8 cellular contexts compared by ENCODE assay signal in the genomic region with DNA sequence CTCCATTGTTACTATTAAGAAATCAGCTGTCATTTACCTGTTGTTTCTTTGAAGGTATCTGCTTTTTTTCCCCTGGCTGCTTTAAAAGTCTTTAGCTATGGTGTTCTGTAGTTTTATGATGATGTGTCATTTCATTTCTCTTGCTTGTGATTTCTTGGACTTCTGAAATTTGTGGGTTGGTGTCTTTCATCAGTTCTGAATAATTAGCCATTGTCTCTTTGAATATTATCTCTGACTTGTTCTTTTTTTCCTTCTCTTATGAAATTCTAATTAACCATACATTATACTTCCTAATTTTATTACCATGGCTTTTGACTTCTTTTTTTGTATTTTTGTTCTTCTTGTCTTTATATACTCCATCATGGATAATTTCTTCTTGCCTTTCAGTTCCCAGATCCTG.
A peak's percentile ranks its signal among the peaks of the same experiment; 100 is the strongest.
DNase-seq lines count a peak whose midpoint lies in the region; ATAC-seq and FAIRE-seq lines count a peak whose summit lies in the region.
"Not testable (repeated sequence)": the region's sequence is repeated elsewhere in the genome, so short reads cannot be mapped to it uniquely, and the experiment has no call there.

No MANE protein-coding gene starts in this region.

- ATAC-seq in activated naive CD8-positive, alpha-beta T cell treated with anti-CD3 and anti-CD28 coated beads, Interleukin-2, amount 50 U/mL, for 24 hours; naive thymus-derived CD4-positive, alpha-beta T cell; stimulated activated memory B cell treated with anti-CD40 and anti-IgM and Interleukin-4, amounts not matched to agents 10 μg/mL and 1 μg/mL and 100 μg/mL, for 72 hours: not testable (repeated sequence)

- POLR2A ChIA-PET in naive thymus-derived CD4-positive, alpha-beta T cell (lab: Charles Lee), result not testable (repeated sequence)

- CTCF ChIA-PET in naive thymus-derived CD4-positive, alpha-beta T cell (lab: Charles Lee), result not testable (repeated sequence)

- not testable (repeated sequence) for DNase-seq in RCC 7860 (ENCODE audit: low spot score); activated T-cell treated with anti-CD3 and anti-CD28 coated beads, Interleukin-2, amount 50 U/mL, for 24 hours; activated naive CD8-positive, alpha-beta T cell treated with anti-CD3 and anti-CD28 coated beads, Interleukin-2, amount 50 U/mL, for 24 hours; naive thymus-derived CD4-positive, alpha-beta T cell

- H3K4me3 ChIP-seq in naive thymus-derived CD4-positive, alpha-beta T cell (ENCODE audit: low read length), result not testable (repeated sequence)

- H3K27ac Mint-ChIP-seq in activated T-cell treated with anti-CD3 and anti-CD28 coated beads, Interleukin-2, amount 50 U/mL, for 24 hours, result peak overlapping the region; percentile 24
- H3K27ac Mint-ChIP-seq in activated naive CD8-positive, alpha-beta T cell treated with anti-CD3 and anti-CD28 coated beads, Interleukin-2, amount 50 U/mL, for 24 hours, result peak overlapping the region; percentile 6
- H3K27ac Mint-ChIP-seq in dendritic cell treated with granulocyte-macrophage colony-stimulating factor and Interleukin-4, amounts not matched to agents 40 ng/mL and 50 ng/mL, for 4 days, result peak overlapping the region; percentile 15
- peak overlapping the region in 5 of 9 donors; percentile 10 to 65 (median 19) for H3K27ac Mint-ChIP-seq in naive thymus-derived CD4-positive, alpha-beta T cell
- H3K27ac Mint-ChIP-seq in stimulated activated memory B cell treated with anti-CD40 and anti-IgM and Interleukin-4, amounts not matched to agents 10 μg/mL and 1 μg/mL and 100 μg/mL, for 72 hours, result peak overlapping the region; percentile 18

- H3K36me3 Mint-ChIP-seq in activated T-cell treated with anti-CD3 and anti-CD28 coated beads, Interleukin-2, amount 50 U/mL, for 24 hours (ENCODE audit: low read depth), result peaks cover 59% of the 10 kb centered on the region
- H3K36me3 Mint-ChIP-seq in activated naive CD8-positive, alpha-beta T cell treated with anti-CD3 and anti-CD28 coated beads, Interleukin-2, amount 50 U/mL, for 24 hours (ENCODE audit: low read depth), result peaks cover 11% of the 10 kb centered on the region
- H3K36me3 Mint-ChIP-seq in dendritic cell treated with granulocyte-macrophage colony-stimulating factor and Interleukin-4, amounts not matched to agents 40 ng/mL and 50 ng/mL, for 4 days (ENCODE audit: low read depth), result peaks cover 76% of the 10 kb centered on the region
- H3K36me3 Mint-ChIP-seq in naive thymus-derived CD4-positive, alpha-beta T cell, result peaks cover 4 to 22% (median 12%) of the 10 kb centered on the region in 5 donors
- H3K36me3 Mint-ChIP-seq in stimulated activated memory B cell treated with anti-CD40 and anti-IgM and Interleukin-4, amounts not matched to agents 10 μg/mL and 1 μg/mL and 100 μg/mL, for 72 hours, result peaks cover 46% of the 10 kb centered on the region

- not testable (repeated sequence) for H3K4me1 Mint-ChIP-seq in activated T-cell treated with anti-CD3 and anti-CD28 coated beads, Interleukin-2, amount 50 U/mL, for 24 hours (ENCODE audit: low read depth); activated naive CD8-positive, alpha-beta T cell treated with anti-CD3 and anti-CD28 coated beads, Interleukin-2, amount 50 U/mL, for 24 hours; dendritic cell treated with granulocyte-macrophage colony-stimulating factor and Interleukin-4, amounts not matched to agents 40 ng/mL and 50 ng/mL, for 4 days (ENCODE audit: low read depth); stimulated activated memory B cell treated with anti-CD40 and anti-IgM and Interleukin-4, amounts not matched to agents 10 μg/mL and 1 μg/mL and 100 μg/mL, for 72 hours
- H3K4me1 Mint-ChIP-seq in naive thymus-derived CD4-positive, alpha-beta T cell, result peaks cover 0 to 25% (median 18%) of the 10 kb centered on the region in 7 donors

- FAIRE-seq in A204.1 (lab: Jason Lieb, UNC) (peak; percentile 61), G401.6 (lab: Jason Lieb, UNC) (peak; percentile 74), RCC 7860 (lab: Jason Lieb, UNC) (peak; percentile 21)

- H3K27ac ChIP-seq in naive thymus-derived CD4-positive, alpha-beta T cell (ENCODE audit: low read depth, low read length), result not testable (repeated sequence)

- H3K9me3 ChIP-seq in naive thymus-derived CD4-positive, alpha-beta T cell (ENCODE audit: control insufficient read depth in 2 of 3, low read length in 3 of 3), result not testable (repeated sequence)

- not testable (repeated sequence) for H3K4me3 Mint-ChIP-seq in activated T-cell treated with anti-CD3 and anti-CD28 coated beads, Interleukin-2, amount 50 U/mL, for 24 hours; activated naive CD8-positive, alpha-beta T cell treated with anti-CD3 and anti-CD28 coated beads, Interleukin-2, amount 50 U/mL, for 24 hours; dendritic cell treated with granulocyte-macrophage colony-stimulating factor and Interleukin-4, amounts not matched to agents 40 ng/mL and 50 ng/mL, for 4 days; naive thymus-derived CD4-positive, alpha-beta T cell; stimulated activated memory B cell treated with anti-CD40 and anti-IgM and Interleukin-4, amounts not matched to agents 10 μg/mL and 1 μg/mL and 100 μg/mL, for 72 hours

- H3K4me1 ChIP-seq in naive thymus-derived CD4-positive, alpha-beta T cell (ENCODE audit: control insufficient read depth in 2 of 2, insufficient read depth in 2 of 2, low read length in 2 of 2), result not testable (repeated sequence)

- not testable (repeated sequence) for H3K27me3 ChIP-seq in naive thymus-derived CD4-positive, alpha-beta T cell (ENCODE audit: control insufficient read depth in 2 of 2, insufficient read depth in 2 of 2, low read length in 2 of 2)

- not testable (repeated sequence) for H3K36me3 ChIP-seq in naive thymus-derived CD4-positive, alpha-beta T cell (ENCODE audit: control insufficient read depth in 2 of 3, insufficient read depth in 3 of 3, low read length in 3 of 3)

- intact Hi-C loops in dendritic cell treated with granulocyte-macrophage colony-stimulating factor and Interleukin-4, amounts not matched to agents 40 ng/mL and 50 ng/mL, for 4 days (cut with micrococcal nuclease); naive thymus-derived CD4-positive, alpha-beta T cell (cut with micrococcal nuclease): not testable (repeated sequence)

- not testable (repeated sequence) for H3K9me3 Mint-ChIP-seq in activated T-cell treated with anti-CD3 and anti-CD28 coated beads, Interleukin-2, amount 50 U/mL, for 24 hours; activated naive CD8-positive, alpha-beta T cell treated with anti-CD3 and anti-CD28 coated beads, Interleukin-2, amount 50 U/mL, for 24 hours; dendritic cell treated with granulocyte-macrophage colony-stimulating factor and Interleukin-4, amounts not matched to agents 40 ng/mL and 50 ng/mL, for 4 days; naive thymus-derived CD4-positive, alpha-beta T cell; stimulated activated memory B cell treated with anti-CD40 and anti-IgM and Interleukin-4, amounts not matched to agents 10 μg/mL and 1 μg/mL and 100 μg/mL, for 72 hours

- not testable (repeated sequence) for H3K27me3 Mint-ChIP-seq in activated T-cell treated with anti-CD3 and anti-CD28 coated beads, Interleukin-2, amount 50 U/mL, for 24 hours; activated naive CD8-positive, alpha-beta T cell treated with anti-CD3 and anti-CD28 coated beads, Interleukin-2, amount 50 U/mL, for 24 hours; dendritic cell treated with granulocyte-macrophage colony-stimulating factor and Interleukin-4, amounts not matched to agents 40 ng/mL and 50 ng/mL, for 4 days; naive thymus-derived CD4-positive, alpha-beta T cell; stimulated activated memory B cell treated with anti-CD40 and anti-IgM and Interleukin-4, amounts not matched to agents 10 μg/mL and 1 μg/mL and 100 μg/mL, for 72 hours
